In genomic region chr11:72727521-72727920, GRCh38 we compare ENCODE assay signal across 17 cellular contexts. TPM values are rescaled to one million over a fixed set of nuclear protein-coding genes. Genes with fewer than 3 reads are reported as not detected.
DNase-seq lines count a peak whose midpoint lies in the region; ATAC-seq and TF ChIP-seq lines count a peak whose summit lies in the region.
"Had no signal": no experiment of that assay in that cellular context is flagged by ENCODE, and none has a peak within 500 bp of the region (broad histone marks: within the 10 kb centered on the region; RNA-seq: fewer than 3 reads in every experiment).

No MANE protein-coding gene starts in this region.

- H3K4me1 ChIP-seq in BLaER1 treated with 17β-estradiol and CSF1 and Interleukin-3, amounts not matched to agents 10 nM and 100 nM = peaks cover 34 to 97% (median 74%) of the 10 kb centered on the region in 10 experiments
- H3K4me1 ChIP-seq in CD4-positive, alpha-beta memory T cell (ENCODE audit: insufficient read depth, low read length) = peaks cover 15% of the 10 kb centered on the region
- peaks cover 4% of the 10 kb centered on the region for H3K4me1 ChIP-seq in PC-9 (replicated peaks; ENCODE audit: insufficient read depth)

- POLR2A ChIA-PET in CD4-positive, alpha-beta memory T cell (lab: Charles Lee; ENCODE audit: partially characterized antibody) = interaction anchor here (0.8 kb wide), 1 partner anchor 65 kb away, joined by 3 read pairs; no protein-coding TSS in a partner anchor
- POLR2A ChIA-PET in WTC11 (lab: Charles Lee) (no interaction called here), PC-9 (lab: Charles Lee; ENCODE audit: unreplicated experiment) (no interaction called here)

- peaks cover 0 to 1% of the 10 kb centered on the region in 2 donors for H3K27me3 Mint-ChIP-seq in CD4-positive, alpha-beta memory T cell
- H3K27me3 Mint-ChIP-seq in WTC11 (ENCODE audit: low read depth) = no peaks in the 10 kb centered on the region
- H3K27me3 Mint-ChIP-seq in naive B cell = no peaks in the 10 kb centered on the region
- H3K27me3 Mint-ChIP-seq: activated naive CD8-positive, alpha-beta T cell treated with anti-CD3 and anti-CD28 coated beads, Interleukin-2, amount 50 U/mL, for 24 hours had no signal

- H3K9me2 ChIP-seq in PC-9 (ENCODE audit: insufficient read depth) = no peaks in the 10 kb centered on the region

- H4K20me1 ChIP-seq in BLaER1 treated with 17β-estradiol and CSF1 and Interleukin-3, amounts not matched to agents 10 nM and 100 nM = peaks cover 0 to 100% (median 6%) of the 10 kb centered on the region in 11 experiments; a peak in 13 of 22 replicates
- no peaks in the 10 kb centered on the region; the same call in 1 of the 2 replicates for H4K20me1 ChIP-seq in PC-9 (ENCODE audit: insufficient read depth)

- TF ChIP-seq CTCF in WTC11 (IDR thresholded peaks at IDR 0.05) = no peak
- no peak for TF ChIP-seq CTCF in PC-9 (conservative IDR thresholded peaks at IDR 0.05)

- peaks cover 17 to 48% (median 30%) of the 10 kb centered on the region in 4 donors for H3K4me1 Mint-ChIP-seq in CD4-positive, alpha-beta memory T cell
- H3K4me1 Mint-ChIP-seq in WTC11 = peaks cover 13% of the 10 kb centered on the region
- H3K4me1 Mint-ChIP-seq in naive B cell = peaks cover 59 to 84% (median 65%) of the 10 kb centered on the region in 3 donors

- H3K27ac Mint-ChIP-seq in CD4-positive, alpha-beta memory T cell = peak overlapping the region in 6 of 7 donors; percentile 18 to 84 (median 70)
- H3K27ac Mint-ChIP-seq in WTC11 = peak overlapping the region; percentile 76; the same call in 1 of the 2 replicates
- H3K27ac Mint-ChIP-seq in naive B cell = peak overlapping the region; percentile 65 to 99 (median 90)
- H3K27ac Mint-ChIP-seq: activated naive CD8-positive, alpha-beta T cell treated with anti-CD3 and anti-CD28 coated beads, Interleukin-2, amount 50 U/mL, for 24 hours had no signal

- no peak overlapping the region; a peak in 4 of 20 replicates for H3K4me3 ChIP-seq in BLaER1 treated with 17β-estradiol and CSF1 and Interleukin-3, amounts not matched to agents 10 nM and 100 nM
- H3K4me3 ChIP-seq in CD4-positive, alpha-beta memory T cell (ENCODE audit: low read length in 2 of 2) = no peak overlapping the region
- no peak overlapping the region for H3K4me3 ChIP-seq in PC-9
- H3K4me3 ChIP-seq: vagina had no signal

- peaks cover 30% of the 10 kb centered on the region for H3K79me2 ChIP-seq in PC-9 (ENCODE audit: low read depth)

- H3K27me3 ChIP-seq in BLaER1 treated with 17β-estradiol and CSF1 and Interleukin-3, amounts not matched to agents 10 nM and 100 nM = no peaks in the 10 kb centered on the region
- no peaks in the 10 kb centered on the region for H3K27me3 ChIP-seq in CD4-positive, alpha-beta memory T cell (ENCODE audit: insufficient read depth, low read length)
- no peaks in the 10 kb centered on the region for H3K27me3 ChIP-seq in PC-9 (ENCODE audit: insufficient read depth, low read depth)
- H3K27me3 ChIP-seq: vagina had no signal

- no peak overlapping the region for H3K4me3 Mint-ChIP-seq in CD4-positive, alpha-beta memory T cell
- H3K4me3 Mint-ChIP-seq in WTC11 (no peak overlapping the region), naive B cell (peak overlapping the region in 1 of 8 donors; percentile 31)
- H3K4me3 Mint-ChIP-seq: activated naive CD8-positive, alpha-beta T cell treated with anti-CD3 and anti-CD28 coated beads, Interleukin-2, amount 50 U/mL, for 24 hours had no signal

- H3K36me3 Mint-ChIP-seq in CD4-positive, alpha-beta memory T cell = peaks cover 16 to 32% of the 10 kb centered on the region in 2 donors
- H3K36me3 Mint-ChIP-seq in WTC11 (peaks cover 16% of the 10 kb centered on the region), naive B cell (peaks cover 17 to 29% of the 10 kb centered on the region in 2 donors)

- H3K9ac ChIP-seq in BLaER1 treated with 17β-estradiol and CSF1 and Interleukin-3, amounts not matched to agents 10 nM and 100 nM = peak overlapping the region; percentile 20 to 69 (median 41); a peak in 18 of 22 replicates

- ATAC-seq in WTC11 = no peak
- no peak for ATAC-seq in naive B cell (ENCODE audit: low read depth in 2 of 2)
- ATAC-seq in GM18502 (IDR thresholded peaks at IDR 0.05; ENCODE audit: poor library complexity, unreplicated experiment) = no peak
- ATAC-seq: activated naive CD8-positive, alpha-beta T cell treated with anti-CD3 and anti-CD28 coated beads, Interleukin-2, amount 50 U/mL, for 24 hours; left colon had no signal

- intact Hi-C loops in CD4-positive, alpha-beta memory T cell (cut with micrococcal nuclease) = loop anchor here (5.0 to 10.0 kb wide), 2 partner anchors 417 to 1150 kb away; partner anchors contain the start of genes COA4, FCHSD2 and PAAF1
- intact Hi-C loops in PC-9 (cut with micrococcal nuclease; ENCODE audit: unreplicated experiment) = no loop called here

- DNase-seq in CD4-positive, alpha-beta memory T cell = no peak
- no peak for DNase-seq in WTC11 (ENCODE audit: low spot score)
- no peak for DNase-seq in naive B cell
- DNase-seq in dedifferentiated amniotic fluid mesenchymal stem cell (ENCODE audit: extremely low spot score) = no peak
- no peak for DNase-seq in PC-9
- DNase-seq: activated CD8-positive, alpha-beta memory T cell treated with anti-CD3 and anti-CD28 coated beads for 24 hours; activated naive CD8-positive, alpha-beta T cell treated with anti-CD3 and anti-CD28 coated beads, Interleukin-2, amount 50 U/mL, for 24 hours; Kasumi-1; left colon; NCI-H748 treated with DMSO at 0.1 percent for 48 hours; stimulated activated CD4-positive, alpha-beta T cell treated with anti-CD3 and anti-CD28 coated beads, Interleukin-4, amount 100 ng/mL, for 4 hours; stimulated activated naive CD4-positive, alpha-beta T cell had no signal

- peak overlapping the region; percentile 37 to 86 (median 72) for H3K4me2 ChIP-seq in BLaER1 treated with 17β-estradiol and CSF1 and Interleukin-3, amounts not matched to agents 10 nM and 100 nM
- H3K4me2 ChIP-seq in PC-9 = no peak overlapping the region

- H3F3A ChIP-seq in PC-9 (ENCODE audit: insufficient read depth, low read depth) = peaks cover 8% of the 10 kb centered on the region; the same call in 1 of the 2 replicates

- H3K9me3 Mint-ChIP-seq in CD4-positive, alpha-beta memory T cell = peaks cover 0 to 7% (median 0%) of the 10 kb centered on the region in 8 donors
- H3K9me3 Mint-ChIP-seq in WTC11 (peaks cover 9% of the 10 kb centered on the region), naive B cell (peaks cover 0 to 3% (median 0%) of the 10 kb centered on the region in 7 donors)
- H3K9me3 Mint-ChIP-seq: activated naive CD8-positive, alpha-beta T cell treated with anti-CD3 and anti-CD28 coated beads, Interleukin-2, amount 50 U/mL, for 24 hours had no signal

- H3K27ac ChIP-seq in BLaER1 treated with 17β-estradiol and CSF1 and Interleukin-3, amounts not matched to agents 10 nM and 100 nM = peak overlapping the region in 10 of 11 experiments; percentile 21 to 66 (median 50); a peak in 18 of 22 replicates
- no peak overlapping the region for H3K27ac ChIP-seq in CD4-positive, alpha-beta memory T cell (ENCODE audit: low read depth, low read length)
- H3K27ac ChIP-seq in PC-9 = no peak overlapping the region
- H3K27ac ChIP-seq: C4-2B, HL-60, vagina had no signal

- no peaks in the 10 kb centered on the region; a peak in 2 of 22 replicates for H3K9me3 ChIP-seq in BLaER1 treated with 17β-estradiol and CSF1 and Interleukin-3, amounts not matched to agents 10 nM and 100 nM (replicated peaks in 1 of 11)
- H3K9me3 ChIP-seq in CD4-positive, alpha-beta memory T cell (ENCODE audit: control insufficient read depth in 1 of 2, low read length in 2 of 2) = no peaks in the 10 kb centered on the region
- H3K9me3 ChIP-seq in PC-9 (ENCODE audit: insufficient read depth, low read depth) = no peaks in the 10 kb centered on the region
- H3K9me3 ChIP-seq: vagina had no signal

- H3K36me3 ChIP-seq in BLaER1 treated with 17β-estradiol and CSF1 and Interleukin-3, amounts not matched to agents 10 nM and 100 nM = peaks cover 0 to 95% (median 58%) of the 10 kb centered on the region in 11 experiments; a peak in 18 of 22 replicates
- peaks cover 5% of the 10 kb centered on the region for H3K36me3 ChIP-seq in CD4-positive, alpha-beta memory T cell (ENCODE audit: insufficient read depth, low read length)
- 0 out of 2 replicates have a peak, but pooled peaks cover 7% of the 10 kb centered on the region for H3K36me3 ChIP-seq in PC-9 (ENCODE audit: low read depth)
- H3K36me3 ChIP-seq: vagina had no signal

- CTCF ChIA-PET in CD4-positive, alpha-beta memory T cell (lab: Charles Lee; ENCODE audit: partially characterized antibody) = interaction anchor here (1.8 to 9.4 kb wide), 6 partner anchors 9 to 450 kb away, joined by 5 to 194 read pairs (median 16); partner anchors contain the start of genes ARAP1 and STARD10
- CTCF ChIA-PET in WTC11 (lab: Charles Lee) = interaction anchor here (1.7 to 3.9 kb wide), 2 partner anchors 19 to 66 kb away, joined by 3 to 81 read pairs; partner anchors contain the start of gene STARD10
- CTCF ChIA-PET in PC-9 (lab: Charles Lee) = no interaction called here

- no peak overlapping the region for H2AFZ ChIP-seq in PC-9

- no TSS peak for BruUV-seq in PC-9 (replicated peaks; lab: Mats Ljungman, UMichigan)

TF ChIP-seq in WTC11, 78 proteins besides CTCF, POLR2A, EP300 and RAD21:
- no peak for TF ChIP-seq ZBTB21 (CRISPR knock-in tag; IDR thresholded peaks at IDR 0.05; ENCODE audit: borderline replicate concordance)

RNA-seq across cellular contexts. Expression of gene ARAP1, which starts 24.7 kb away (rescaled TPM):
- total RNA-seq in CD4-positive, alpha-beta memory T cell = 100 to 1,000 TPM; 144 to 157 TPM
- polyA plus RNA-seq in CD4-positive, alpha-beta memory T cell = 10 to 100 TPM in 1 of 2 donors, 1 to 10 TPM in 1; 9.5 to 36.8 TPM
- total RNA-seq in WTC11 (2021) (76.4 to 98.8 TPM (median 78.3 TPM) in 3 replicates), PC-9 (2021) (151 and 184 TPM in 2 replicates)
- polyA plus RNA-seq in naive B cell (ENCODE audit: low read depth in 6 of 6) = 10 to 100 TPM in 5 of 6 donors, 1 to 10 TPM in 1; 3.3 to 30.2 (median 14.0) TPM

RNA-seq across cellular contexts. Expression of gene PDE2A, which starts 53.3 kb away (rescaled TPM):
- total RNA-seq in CD4-positive, alpha-beta memory T cell = 1 to 10 TPM in 1 of 2 experiments, under 1 TPM in 1; 0.75 to 1.7 TPM
- polyA plus RNA-seq in CD4-positive, alpha-beta memory T cell = 1 to 10 TPM in 1 of 2 donors, under 1 TPM in 1; 0.11 to 1.2 TPM
- 3.7 to 5.0 TPM (median 4.9 TPM) in 3 replicates for total RNA-seq in WTC11 (2021)
- polyA plus RNA-seq in naive B cell (ENCODE audit: low read depth in 6 of 6) = under 1 TPM in 3 of 6 donors, not detected in 3; 0.18 to 0.44 (median 0.36) TPM
- total RNA-seq in PC-9 (2021) = 9.6 and 12.0 TPM in 2 replicates

Comparison
In these comparisons a context has a peak if more than half of its experiments do, and no peak if none do; other contexts are left out.
1. H3K27ac ChIP-seq: peak in BLaER1 treated with 17β-estradiol and CSF1 and Interleukin-3, amounts not matched to agents 10 nM and 100 nM (10 of 11); none in CD4-positive, alpha-beta memory T cell (single experiment) and PC-9 (single experiment).
2. Peak in every context shown above with its lines, with median percentiles within 50 percentile points of each other: H3K27ac Mint-ChIP-seq.